8 cellular contexts compared by ENCODE assay signal in the genomic region with DNA sequence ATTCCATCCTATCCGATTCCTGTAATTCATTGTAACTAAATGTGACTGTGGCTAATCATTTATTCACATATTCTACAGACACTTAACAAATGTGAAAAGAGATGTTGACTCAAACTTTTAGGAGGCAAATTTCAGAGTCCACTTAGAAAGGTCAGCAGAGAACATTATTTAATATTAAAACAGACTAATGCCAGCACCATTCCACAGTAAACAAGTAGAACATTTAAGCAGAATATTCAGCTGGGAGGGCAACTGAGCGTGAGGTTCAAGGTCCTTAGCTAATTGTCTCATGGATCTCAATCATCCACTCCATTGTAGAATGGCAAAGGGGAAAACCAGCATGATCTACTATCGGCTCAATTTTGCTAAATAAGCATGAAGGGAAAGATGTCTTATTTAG. TPM values are rescaled to one million over a fixed set of nuclear protein-coding genes. Genes with fewer than 3 reads are reported as not detected.
"Had no signal": no experiment of that assay in that cellular context is flagged by ENCODE, and none has a peak within 500 bp of the region (broad histone marks: within the 10 kb centered on the region; RNA-seq: fewer than 3 reads in every experiment).

No MANE protein-coding gene starts in this region.

- H3K27ac ChIP-seq: HL-60 had no signal

- H3K4me3 ChIP-seq: GM23338, K562 had no signal

- ATAC-seq: GM23338, K562 had no signal

- DNase-seq: H9, HCEC 1CT, IMR-90, KG1 had no signal

RNA-seq across cellular contexts. Expression of a gene that starts 5.1 kb away (rescaled TPM):
- total RNA-seq: HT1080, IMR-90 had no signal
